8 cellular contexts compared by ENCODE assay signal in the genomic region with DNA sequence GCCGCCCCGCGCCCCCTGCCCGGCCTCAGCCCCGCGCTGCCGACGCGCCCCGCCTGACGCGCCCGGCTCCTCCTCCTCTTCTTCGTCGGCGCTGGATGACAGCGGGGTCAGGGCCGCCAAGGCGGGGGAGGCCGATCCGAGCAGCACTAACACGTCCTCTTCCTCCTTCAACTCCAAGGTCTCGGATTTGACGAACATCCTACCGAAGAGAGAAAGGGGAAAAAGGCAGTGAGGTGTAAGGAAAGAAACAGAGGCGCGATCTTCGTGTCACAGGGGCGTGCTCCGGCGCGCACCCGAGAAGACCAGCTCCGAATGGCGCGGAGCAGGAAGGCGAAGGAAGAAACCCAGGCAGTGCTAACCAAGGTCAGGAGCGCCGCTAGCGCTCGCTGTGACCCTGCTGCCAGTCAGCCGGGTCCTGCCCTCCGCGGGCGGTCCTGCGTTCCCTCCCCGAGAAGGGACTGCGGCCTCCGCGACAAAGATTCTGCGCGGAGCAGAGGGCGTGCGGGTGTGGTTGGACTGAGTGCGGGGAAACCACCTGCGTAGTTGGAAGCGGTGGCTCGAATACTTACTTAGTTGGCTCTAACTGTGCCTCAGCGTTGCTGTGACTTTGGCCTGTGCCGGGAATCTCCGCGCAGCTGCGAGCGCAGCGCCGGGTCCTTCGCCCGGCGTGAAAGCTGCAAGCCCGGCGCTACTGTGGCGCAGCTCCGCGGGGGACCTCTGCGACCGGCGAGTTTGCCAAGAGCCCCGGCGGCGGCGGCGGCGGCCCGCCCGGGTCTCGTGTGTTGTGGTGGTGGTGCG. TPM values are rescaled to one million over a fixed set of nuclear protein-coding genes. Genes with fewer than 3 reads are reported as not detected.
DNase-seq lines count a peak whose midpoint lies in the region; ATAC-seq and TF ChIP-seq lines count a peak whose summit lies in the region.

No MANE protein-coding gene starts in this region.

- TF ChIP-seq CTCF in Calu3 (IDR thresholded peaks at IDR 0.05; ENCODE audit: unreplicated experiment), result no peak
- TF ChIP-seq CTCF in PC-9 (conservative IDR thresholded peaks at IDR 0.05), result no peak
- no peak for TF ChIP-seq CTCF in liver (IDR thresholded peaks at IDR 0.05; ENCODE audit: low read depth, low read length, missing input control)

- no peaks in the 10 kb centered on the region for H3K4me1 ChIP-seq in PC-9 (replicated peaks; ENCODE audit: insufficient read depth)
- H3K4me1 ChIP-seq in liver (ENCODE audit: control insufficient read depth in 4 of 4, insufficient read depth in 4 of 4, low read length in 3 of 4), result peaks cover 25 to 41% (median 31%) of the 10 kb centered on the region in 4 donors
- H3K4me1 ChIP-seq in subcutaneous abdominal adipose tissue (ENCODE audit: control insufficient read depth in 5 of 5, insufficient read depth in 5 of 5, low read length in 5 of 5), result peaks cover 0 to 43% (median 42%) of the 10 kb centered on the region in 5 donors

- CTCF ChIA-PET in Calu3 (lab: Charles Lee) (no interaction called here), PC-9 (lab: Charles Lee) (no interaction called here)

- no peak overlapping the region for H3K27ac ChIP-seq in PC-9
- H3K27ac ChIP-seq in liver (ENCODE audit: low read depth in 1 of 2, low read length in 2 of 2), result no peak overlapping the region
- no peak overlapping the region for H3K27ac ChIP-seq in subcutaneous abdominal adipose tissue (ENCODE audit: low read depth, low read length)

- H3K36me3 ChIP-seq in PC-9 (ENCODE audit: low read depth), result no peaks in the 10 kb centered on the region
- no peaks in the 10 kb centered on the region for H3K36me3 ChIP-seq in liver (ENCODE audit: control insufficient read depth in 4 of 4, insufficient read depth in 3 of 4, low read depth in 1 of 4, low read length in 3 of 4)
- H3K36me3 ChIP-seq in subcutaneous abdominal adipose tissue (ENCODE audit: control insufficient read depth in 5 of 5, insufficient read depth in 5 of 5, low read length in 5 of 5), result no peaks in the 10 kb centered on the region

- TF ChIP-seq RAD21 in liver (IDR thresholded peaks at IDR 0.05), result no peak

- no peaks in the 10 kb centered on the region for H3K9me3 ChIP-seq in PC-9 (ENCODE audit: insufficient read depth, low read depth)
- H3K9me3 ChIP-seq in liver (ENCODE audit: control insufficient read depth in 4 of 4, low read length in 3 of 4), result peaks cover 0 to 2% (median 0%) of the 10 kb centered on the region in 4 donors
- peaks cover 0 to 6% (median 0%) of the 10 kb centered on the region in 5 donors for H3K9me3 ChIP-seq in subcutaneous abdominal adipose tissue (ENCODE audit: control insufficient read depth in 5 of 5, low read length in 5 of 5)

- peak overlapping the region; percentile 96 for H3K4me2 ChIP-seq in PC-9

- POLR2A ChIA-PET in PC-9 (lab: Charles Lee; ENCODE audit: unreplicated experiment), result no interaction called here

- no peaks in the 10 kb centered on the region for H3K9me3 Mint-ChIP-seq in Calu3 (ENCODE audit: low read depth, unreplicated experiment)
- no peaks in the 10 kb centered on the region for H3K9me3 Mint-ChIP-seq in central memory CD8-positive, alpha-beta T cell

- peak overlapping the region; percentile 90 for H2AFZ ChIP-seq in PC-9

- H3K27me3 ChIP-seq in PC-9 (ENCODE audit: insufficient read depth, low read depth), result peaks cover 48% of the 10 kb centered on the region; the same call in 1 of the 2 replicates
- H3K27me3 ChIP-seq in liver (ENCODE audit: control insufficient read depth in 4 of 4, insufficient read depth in 4 of 4, low read length in 3 of 4), result peaks cover 7 to 50% (median 29%) of the 10 kb centered on the region in 4 donors
- peaks cover 61 to 85% (median 71%) of the 10 kb centered on the region in 5 donors for H3K27me3 ChIP-seq in subcutaneous abdominal adipose tissue (ENCODE audit: control insufficient read depth in 5 of 5, insufficient read depth in 4 of 5, low read length in 5 of 5)

- DNase-seq in Calu3 (peak; percentile 17), PC-9 (peak in 1 of 2 experiments; percentile 35), NCI-H1436 (lab: John Stamatoyannopoulos, UW) (no peak)
- no peak for DNase-seq in central memory CD8-positive, alpha-beta T cell (ENCODE audit: low spot score in 2 of 2)

- peaks cover 8% of the 10 kb centered on the region for H3K36me3 Mint-ChIP-seq in Calu3 (ENCODE audit: insufficient read depth, unreplicated experiment)
- peaks cover 8% of the 10 kb centered on the region for H3K36me3 Mint-ChIP-seq in central memory CD8-positive, alpha-beta T cell (ENCODE audit: insufficient read depth)

- BruUV-seq in Calu3 (replicated peaks; lab: Mats Ljungman, UMichigan) (no TSS peak), PC-9 (replicated peaks; lab: Mats Ljungman, UMichigan) (no TSS peak)

- ATAC-seq in HG03108 (IDR thresholded peaks at IDR 0.05; ENCODE audit: unreplicated experiment), result peak; percentile 25
- ATAC-seq in central memory CD8-positive, alpha-beta T cell (replicated peaks; ENCODE audit: extremely low read depth, poor library complexity, severe bottlenecking), result peak; percentile 42

- H3K4me1 Mint-ChIP-seq in Calu3 (ENCODE audit: low read depth, unreplicated experiment), result peaks cover 20% of the 10 kb centered on the region
- peaks cover 47% of the 10 kb centered on the region for H3K4me1 Mint-ChIP-seq in central memory CD8-positive, alpha-beta T cell

- H3K9me2 ChIP-seq in PC-9 (ENCODE audit: insufficient read depth), result no peaks in the 10 kb centered on the region

- TF ChIP-seq POLR2A in GM19193 (IDR thresholded peaks at IDR 0.05; ENCODE audit: extremely low read depth, insufficient read depth, insufficient read length), result peak; percentile 49

- no peaks in the 10 kb centered on the region for H3K79me2 ChIP-seq in PC-9 (ENCODE audit: low read depth)

- intact Hi-C loops in Calu3 (cut with micrococcal nuclease; ENCODE audit: unreplicated experiment), result no loop called here
- intact Hi-C loops in PC-9 (cut with micrococcal nuclease; ENCODE audit: unreplicated experiment), result no loop called here

- H3K4me3 Mint-ChIP-seq in Calu3 (ENCODE audit: low read depth, unreplicated experiment), result peak overlapping the region; percentile 86
- peak overlapping the region; percentile 76 for H3K4me3 Mint-ChIP-seq in central memory CD8-positive, alpha-beta T cell

- 1% methylated on average over 87 of the region's 87 CpGs for WGBS in liver

- peaks cover 95% of the 10 kb centered on the region for H3K27me3 Mint-ChIP-seq in Calu3 (ENCODE audit: unreplicated experiment)
- H3K27me3 Mint-ChIP-seq in central memory CD8-positive, alpha-beta T cell, result peaks cover 100% of the 10 kb centered on the region

- H3K27ac Mint-ChIP-seq in Calu3 (ENCODE audit: unreplicated experiment), result no peak overlapping the region
- H3K27ac Mint-ChIP-seq in central memory CD8-positive, alpha-beta T cell (ENCODE audit: low read depth), result peak overlapping the region; percentile 12

- peak overlapping the region; percentile 85 for H3K4me3 ChIP-seq in PC-9
- peak overlapping the region; percentile 47 to 68 (median 53) for H3K4me3 ChIP-seq in liver (ENCODE audit: low read depth in 1 of 3, low read length in 3 of 3)
- peak overlapping the region; percentile 39 to 95 (median 82) for H3K4me3 ChIP-seq in subcutaneous abdominal adipose tissue (ENCODE audit: low read depth in 1 of 5, low read length in 5 of 5)

- H3K9ac ChIP-seq in liver (ENCODE audit: low read depth in 1 of 2, low read length in 2 of 2) (no peak overlapping the region), subcutaneous abdominal adipose tissue (ENCODE audit: low read length in 5 of 5) (peak overlapping the region in 2 of 5 donors; percentile 3 to 31)

- no peaks in the 10 kb centered on the region for H3F3A ChIP-seq in PC-9 (ENCODE audit: insufficient read depth, low read depth)

- H4K20me1 ChIP-seq in PC-9 (ENCODE audit: insufficient read depth), result no peaks in the 10 kb centered on the region

TF ChIP-seq in liver, 16 proteins besides CTCF, POLR2A, EP300 and RAD21 (continues in another document):
- TF ChIP-seq, protein P1, sequence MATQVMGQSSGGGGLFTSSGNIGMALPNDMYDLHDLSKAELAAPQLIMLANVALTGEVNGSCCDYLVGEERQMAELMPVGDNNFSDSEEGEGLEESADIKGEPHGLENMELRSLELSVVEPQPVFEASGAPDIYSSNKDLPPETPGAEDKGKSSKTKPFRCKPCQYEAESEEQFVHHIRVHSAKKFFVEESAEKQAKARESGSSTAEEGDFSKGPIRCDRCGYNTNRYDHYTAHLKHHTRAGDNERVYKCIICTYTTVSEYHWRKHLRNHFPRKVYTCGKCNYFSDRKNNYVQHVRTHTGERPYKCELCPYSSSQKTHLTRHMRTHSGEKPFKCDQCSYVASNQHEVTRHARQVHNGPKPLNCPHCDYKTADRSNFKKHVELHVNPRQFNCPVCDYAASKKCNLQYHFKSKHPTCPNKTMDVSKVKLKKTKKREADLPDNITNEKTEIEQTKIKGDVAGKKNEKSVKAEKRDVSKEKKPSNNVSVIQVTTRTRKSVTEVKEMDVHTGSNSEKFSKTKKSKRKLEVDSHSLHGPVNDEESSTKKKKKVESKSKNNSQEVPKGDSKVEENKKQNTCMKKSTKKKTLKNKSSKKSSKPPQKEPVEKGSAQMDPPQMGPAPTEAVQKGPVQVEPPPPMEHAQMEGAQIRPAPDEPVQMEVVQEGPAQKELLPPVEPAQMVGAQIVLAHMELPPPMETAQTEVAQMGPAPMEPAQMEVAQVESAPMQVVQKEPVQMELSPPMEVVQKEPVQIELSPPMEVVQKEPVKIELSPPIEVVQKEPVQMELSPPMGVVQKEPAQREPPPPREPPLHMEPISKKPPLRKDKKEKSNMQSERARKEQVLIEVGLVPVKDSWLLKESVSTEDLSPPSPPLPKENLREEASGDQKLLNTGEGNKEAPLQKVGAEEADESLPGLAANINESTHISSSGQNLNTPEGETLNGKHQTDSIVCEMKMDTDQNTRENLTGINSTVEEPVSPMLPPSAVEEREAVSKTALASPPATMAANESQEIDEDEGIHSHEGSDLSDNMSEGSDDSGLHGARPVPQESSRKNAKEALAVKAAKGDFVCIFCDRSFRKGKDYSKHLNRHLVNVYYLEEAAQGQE (IDR thresholded peaks at IDR 0.05), result no peak
- TF ChIP-seq FOXA1 (IDR thresholded peaks at IDR 0.05) (no peak), TAF1 (conservative IDR thresholded peaks at IDR 0.05) (no peak)
- TF ChIP-seq, protein P2, sequence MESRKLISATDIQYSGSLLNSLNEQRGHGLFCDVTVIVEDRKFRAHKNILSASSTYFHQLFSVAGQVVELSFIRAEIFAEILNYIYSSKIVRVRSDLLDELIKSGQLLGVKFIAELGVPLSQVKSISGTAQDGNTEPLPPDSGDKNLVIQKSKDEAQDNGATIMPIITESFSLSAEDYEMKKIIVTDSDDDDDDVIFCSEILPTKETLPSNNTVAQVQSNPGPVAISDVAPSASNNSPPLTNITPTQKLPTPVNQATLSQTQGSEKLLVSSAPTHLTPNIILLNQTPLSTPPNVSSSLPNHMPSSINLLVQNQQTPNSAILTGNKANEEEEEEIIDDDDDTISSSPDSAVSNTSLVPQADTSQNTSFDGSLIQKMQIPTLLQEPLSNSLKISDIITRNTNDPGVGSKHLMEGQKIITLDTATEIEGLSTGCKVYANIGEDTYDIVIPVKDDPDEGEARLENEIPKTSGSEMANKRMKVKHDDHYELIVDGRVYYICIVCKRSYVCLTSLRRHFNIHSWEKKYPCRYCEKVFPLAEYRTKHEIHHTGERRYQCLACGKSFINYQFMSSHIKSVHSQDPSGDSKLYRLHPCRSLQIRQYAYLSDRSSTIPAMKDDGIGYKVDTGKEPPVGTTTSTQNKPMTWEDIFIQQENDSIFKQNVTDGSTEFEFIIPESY (IDR thresholded peaks at IDR 0.05), result no peak

RNA-seq across cellular contexts. Expression of a gene that starts 0.5 kb away (rescaled TPM):
- total RNA-seq in Calu3 (2022), result not detected in 2 replicates
- not detected in 2 replicates for total RNA-seq in PC-9 (2021)
- not detected for total RNA-seq in liver
- polyA plus RNA-seq in liver, result not detected
